ENCODE assay signal across 1 cellular context in the genomic region with DNA sequence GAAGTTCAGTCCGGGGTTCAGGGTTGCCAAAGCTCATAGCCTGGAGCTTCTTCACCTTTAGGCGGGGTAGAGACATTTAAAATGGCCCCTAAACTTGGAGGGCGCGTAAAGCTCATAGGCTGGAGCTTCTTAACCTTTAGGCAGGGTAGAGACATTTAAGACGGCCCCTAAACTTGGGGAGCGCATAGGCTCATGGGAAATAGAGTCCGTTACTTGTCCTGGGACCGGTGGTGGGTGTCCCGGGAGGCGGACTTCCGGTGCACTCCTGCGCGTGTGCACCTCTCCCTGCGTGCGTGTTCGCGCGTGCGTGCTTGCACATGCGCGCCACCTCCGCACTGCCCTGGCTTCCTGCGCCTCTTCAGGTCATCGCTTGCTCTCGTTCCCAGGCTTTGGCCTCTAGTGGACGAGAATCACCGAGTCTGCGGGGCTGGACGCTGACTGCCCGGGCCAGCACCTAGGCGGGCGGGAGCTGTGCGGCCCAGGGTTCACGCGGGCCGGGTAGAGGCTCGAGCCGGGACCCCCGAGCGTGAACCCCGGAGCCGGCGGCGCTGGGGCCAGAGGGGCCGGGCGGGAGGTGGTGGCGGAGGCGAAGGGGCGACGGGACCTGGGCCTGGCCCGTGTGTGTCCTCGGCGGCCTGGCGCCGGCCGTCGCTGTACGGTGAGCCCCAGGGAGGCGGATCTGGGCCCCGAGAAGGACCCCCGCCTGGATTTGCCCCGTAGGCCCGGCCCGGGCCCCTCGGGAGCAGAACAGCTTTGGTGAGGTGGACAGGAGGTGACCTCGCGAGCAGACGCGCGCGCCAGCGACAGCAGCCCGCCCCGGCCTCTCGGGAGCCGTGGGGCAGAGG.
TF ChIP-seq lines count a peak whose summit lies in the region.
"Not testable (repeated sequence)": the region's sequence is repeated elsewhere in the genome, so short reads cannot be mapped to it uniquely, and the experiment has no call there.

No MANE protein-coding gene starts in this region.

TF ChIP-seq in HepG2, 621 proteins besides CTCF, POLR2A, EP300 and RAD21 (continued from another document and continues in another):
- TF ChIP-seq FOXK1 (CRISPR knock-in tag; IDR thresholded peaks at IDR 0.05; ENCODE audit: borderline replicate concordance, low read depth) (peak; percentile 36; the same call in 1 of the 2 replicates), ZNF124 (CRISPR knock-in tag; IDR thresholded peaks at IDR 0.05) (peak; percentile 29; the same call in 1 of the 2 replicates), CREM (IDR thresholded peaks at IDR 0.05) (peak; percentile 82), SPEN (CRISPR knock-in tag; IDR thresholded peaks at IDR 0.05; ENCODE audit: low read depth) (peak; percentile 82), ETV5 (CRISPR knock-in tag; IDR thresholded peaks at IDR 0.05; ENCODE audit: borderline replicate concordance) (peak; percentile 84), CBX1 (IDR thresholded peaks at IDR 0.05; ENCODE audit: low read depth) (peak; percentile 54), HIVEP1 (CRISPR knock-in tag; IDR thresholded peaks at IDR 0.05) (peak; percentile 8; the same call in 1 of the 2 replicates), SALL2 (CRISPR knock-in tag; IDR thresholded peaks at IDR 0.05) (peak; percentile 79), ZNF883 (CRISPR knock-in tag; IDR thresholded peaks at IDR 0.05; ENCODE audit: not compliant biosample characterization) (peak; percentile 65), ZNF766 (CRISPR knock-in tag; IDR thresholded peaks at IDR 0.05; ENCODE audit: borderline replicate concordance) (0 out of 2 replicates have a peak, but pooled peaks have one; percentile 46), KMT2B (CRISPR knock-in tag; IDR thresholded peaks at IDR 0.05) (peak; percentile 35), RARA (CRISPR knock-in tag; IDR thresholded peaks at IDR 0.05) (peak; percentile 87), SALL1 (CRISPR knock-in tag; IDR thresholded peaks at IDR 0.05) (peak; percentile 70), ZFP36L1 (CRISPR knock-in tag; IDR thresholded peaks at IDR 0.05) (0 out of 2 replicates have a peak, but pooled peaks have one; percentile 45), ERF (CRISPR knock-in tag; IDR thresholded peaks at IDR 0.05) (peak; percentile 59), RXRB (CRISPR knock-in tag; IDR thresholded peaks at IDR 0.05; ENCODE audit: borderline replicate concordance) (peak; percentile 70; the same call in 1 of the 2 replicates)
- TF ChIP-seq, protein P1, sequence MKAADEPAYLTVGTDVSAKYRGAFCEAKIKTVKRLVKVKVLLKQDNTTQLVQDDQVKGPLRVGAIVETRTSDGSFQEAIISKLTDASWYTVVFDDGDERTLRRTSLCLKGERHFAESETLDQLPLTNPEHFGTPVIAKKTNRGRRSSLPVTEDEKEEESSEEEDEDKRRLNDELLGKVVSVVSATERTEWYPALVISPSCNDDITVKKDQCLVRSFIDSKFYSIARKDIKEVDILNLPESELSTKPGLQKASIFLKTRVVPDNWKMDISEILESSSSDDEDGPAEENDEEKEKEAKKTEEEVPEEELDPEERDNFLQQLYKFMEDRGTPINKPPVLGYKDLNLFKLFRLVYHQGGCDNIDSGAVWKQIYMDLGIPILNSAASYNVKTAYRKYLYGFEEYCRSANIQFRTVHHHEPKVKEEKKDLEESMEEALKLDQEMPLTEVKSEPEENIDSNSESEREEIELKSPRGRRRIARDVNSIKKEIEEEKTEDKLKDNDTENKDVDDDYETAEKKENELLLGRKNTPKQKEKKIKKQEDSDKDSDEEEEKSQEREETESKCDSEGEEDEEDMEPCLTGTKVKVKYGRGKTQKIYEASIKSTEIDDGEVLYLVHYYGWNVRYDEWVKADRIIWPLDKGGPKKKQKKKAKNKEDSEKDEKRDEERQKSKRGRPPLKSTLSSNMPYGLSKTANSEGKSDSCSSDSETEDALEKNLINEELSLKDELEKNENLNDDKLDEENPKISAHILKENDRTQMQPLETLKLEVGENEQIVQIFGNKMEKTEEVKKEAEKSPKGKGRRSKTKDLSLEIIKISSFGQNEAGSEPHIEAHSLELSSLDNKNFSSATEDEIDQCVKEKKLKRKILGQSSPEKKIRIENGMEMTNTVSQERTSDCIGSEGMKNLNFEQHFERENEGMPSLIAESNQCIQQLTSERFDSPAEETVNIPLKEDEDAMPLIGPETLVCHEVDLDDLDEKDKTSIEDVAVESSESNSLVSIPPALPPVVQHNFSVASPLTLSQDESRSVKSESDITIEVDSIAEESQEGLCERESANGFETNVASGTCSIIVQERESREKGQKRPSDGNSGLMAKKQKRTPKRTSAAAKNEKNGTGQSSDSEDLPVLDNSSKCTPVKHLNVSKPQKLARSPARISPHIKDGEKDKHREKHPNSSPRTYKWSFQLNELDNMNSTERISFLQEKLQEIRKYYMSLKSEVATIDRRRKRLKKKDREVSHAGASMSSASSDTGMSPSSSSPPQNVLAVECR (CRISPR knock-in tag; IDR thresholded peaks at IDR 0.05; ENCODE audit: borderline replicate concordance): peak; percentile 73; the same call in 1 of the 2 replicates
- not testable (repeated sequence) for TF ChIP-seq CREM (CRISPR knock-in tag; IDR thresholded peaks at IDR 0.05)
- TF ChIP-seq, protein P2, sequence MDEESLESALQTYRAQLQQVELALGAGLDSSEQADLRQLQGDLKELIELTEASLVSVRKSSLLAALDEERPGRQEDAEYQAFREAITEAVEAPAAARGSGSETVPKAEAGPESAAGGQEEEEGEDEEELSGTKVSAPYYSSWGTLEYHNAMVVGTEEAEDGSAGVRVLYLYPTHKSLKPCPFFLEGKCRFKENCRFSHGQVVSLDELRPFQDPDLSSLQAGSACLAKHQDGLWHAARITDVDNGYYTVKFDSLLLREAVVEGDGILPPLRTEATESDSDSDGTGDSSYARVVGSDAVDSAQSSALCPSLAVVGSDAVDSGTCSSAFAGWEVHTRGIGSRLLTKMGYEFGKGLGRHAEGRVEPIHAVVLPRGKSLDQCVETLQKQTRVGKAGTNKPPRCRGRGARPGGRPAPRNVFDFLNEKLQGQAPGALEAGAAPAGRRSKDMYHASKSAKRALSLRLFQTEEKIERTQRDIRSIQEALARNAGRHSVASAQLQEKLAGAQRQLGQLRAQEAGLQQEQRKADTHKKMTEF (CRISPR knock-in tag; IDR thresholded peaks at IDR 0.05): peak; percentile 72
- TF ChIP-seq, protein P3, sequence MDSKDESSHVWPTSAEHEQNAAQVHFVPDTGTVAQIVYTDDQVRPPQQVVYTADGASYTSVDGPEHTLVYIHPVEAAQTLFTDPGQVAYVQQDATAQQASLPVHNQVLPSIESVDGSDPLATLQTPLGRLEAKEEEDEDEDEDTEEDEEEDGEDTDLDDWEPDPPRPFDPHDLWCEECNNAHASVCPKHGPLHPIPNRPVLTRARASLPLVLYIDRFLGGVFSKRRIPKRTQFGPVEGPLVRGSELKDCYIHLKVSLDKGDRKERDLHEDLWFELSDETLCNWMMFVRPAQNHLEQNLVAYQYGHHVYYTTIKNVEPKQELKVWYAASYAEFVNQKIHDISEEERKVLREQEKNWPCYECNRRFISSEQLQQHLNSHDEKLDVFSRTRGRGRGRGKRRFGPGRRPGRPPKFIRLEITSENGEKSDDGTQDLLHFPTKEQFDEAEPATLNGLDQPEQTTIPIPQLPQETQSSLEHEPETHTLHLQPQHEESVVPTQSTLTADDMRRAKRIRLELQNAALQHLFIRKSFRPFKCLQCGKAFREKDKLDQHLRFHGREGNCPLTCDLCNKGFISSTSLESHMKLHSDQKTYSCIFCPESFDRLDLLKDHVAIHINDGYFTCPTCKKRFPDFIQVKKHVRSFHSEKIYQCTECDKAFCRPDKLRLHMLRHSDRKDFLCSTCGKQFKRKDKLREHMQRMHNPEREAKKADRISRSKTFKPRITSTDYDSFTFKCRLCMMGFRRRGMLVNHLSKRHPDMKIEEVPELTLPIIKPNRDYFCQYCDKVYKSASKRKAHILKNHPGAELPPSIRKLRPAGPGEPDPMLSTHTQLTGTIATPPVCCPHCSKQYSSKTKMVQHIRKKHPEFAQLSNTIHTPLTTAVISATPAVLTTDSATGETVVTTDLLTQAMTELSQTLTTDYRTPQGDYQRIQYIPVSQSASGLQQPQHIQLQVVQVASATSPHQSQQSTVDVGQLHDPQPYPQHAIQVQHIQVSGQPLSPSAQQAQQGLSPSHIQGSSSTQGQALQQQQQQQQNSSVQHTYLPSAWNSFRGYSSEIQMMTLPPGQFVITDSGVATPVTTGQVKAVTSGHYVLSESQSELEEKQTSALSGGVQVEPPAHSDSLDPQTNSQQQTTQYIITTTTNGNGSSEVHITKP (CRISPR knock-in tag; IDR thresholded peaks at IDR 0.05; ENCODE audit: low read depth): 0 out of 2 replicates have a peak, but pooled peaks have one; percentile 22
- TF ChIP-seq, protein P4, sequence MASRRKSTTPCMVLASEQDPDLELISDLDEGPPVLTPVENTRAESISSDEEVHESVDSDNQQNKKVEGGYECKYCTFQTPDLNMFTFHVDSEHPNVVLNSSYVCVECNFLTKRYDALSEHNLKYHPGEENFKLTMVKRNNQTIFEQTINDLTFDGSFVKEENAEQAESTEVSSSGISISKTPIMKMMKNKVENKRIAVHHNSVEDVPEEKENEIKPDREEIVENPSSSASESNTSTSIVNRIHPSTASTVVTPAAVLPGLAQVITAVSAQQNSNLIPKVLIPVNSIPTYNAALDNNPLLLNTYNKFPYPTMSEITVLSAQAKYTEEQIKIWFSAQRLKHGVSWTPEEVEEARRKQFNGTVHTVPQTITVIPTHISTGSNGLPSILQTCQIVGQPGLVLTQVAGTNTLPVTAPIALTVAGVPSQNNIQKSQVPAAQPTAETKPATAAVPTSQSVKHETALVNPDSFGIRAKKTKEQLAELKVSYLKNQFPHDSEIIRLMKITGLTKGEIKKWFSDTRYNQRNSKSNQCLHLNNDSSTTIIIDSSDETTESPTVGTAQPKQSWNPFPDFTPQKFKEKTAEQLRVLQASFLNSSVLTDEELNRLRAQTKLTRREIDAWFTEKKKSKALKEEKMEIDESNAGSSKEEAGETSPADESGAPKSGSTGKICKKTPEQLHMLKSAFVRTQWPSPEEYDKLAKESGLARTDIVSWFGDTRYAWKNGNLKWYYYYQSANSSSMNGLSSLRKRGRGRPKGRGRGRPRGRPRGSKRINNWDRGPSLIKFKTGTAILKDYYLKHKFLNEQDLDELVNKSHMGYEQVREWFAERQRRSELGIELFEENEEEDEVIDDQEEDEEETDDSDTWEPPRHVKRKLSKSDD (CRISPR knock-in tag; IDR thresholded peaks at IDR 0.05; ENCODE audit: low read depth): peak; percentile 80; the same call in 1 of the 2 replicates
- TF ChIP-seq, protein P5, sequence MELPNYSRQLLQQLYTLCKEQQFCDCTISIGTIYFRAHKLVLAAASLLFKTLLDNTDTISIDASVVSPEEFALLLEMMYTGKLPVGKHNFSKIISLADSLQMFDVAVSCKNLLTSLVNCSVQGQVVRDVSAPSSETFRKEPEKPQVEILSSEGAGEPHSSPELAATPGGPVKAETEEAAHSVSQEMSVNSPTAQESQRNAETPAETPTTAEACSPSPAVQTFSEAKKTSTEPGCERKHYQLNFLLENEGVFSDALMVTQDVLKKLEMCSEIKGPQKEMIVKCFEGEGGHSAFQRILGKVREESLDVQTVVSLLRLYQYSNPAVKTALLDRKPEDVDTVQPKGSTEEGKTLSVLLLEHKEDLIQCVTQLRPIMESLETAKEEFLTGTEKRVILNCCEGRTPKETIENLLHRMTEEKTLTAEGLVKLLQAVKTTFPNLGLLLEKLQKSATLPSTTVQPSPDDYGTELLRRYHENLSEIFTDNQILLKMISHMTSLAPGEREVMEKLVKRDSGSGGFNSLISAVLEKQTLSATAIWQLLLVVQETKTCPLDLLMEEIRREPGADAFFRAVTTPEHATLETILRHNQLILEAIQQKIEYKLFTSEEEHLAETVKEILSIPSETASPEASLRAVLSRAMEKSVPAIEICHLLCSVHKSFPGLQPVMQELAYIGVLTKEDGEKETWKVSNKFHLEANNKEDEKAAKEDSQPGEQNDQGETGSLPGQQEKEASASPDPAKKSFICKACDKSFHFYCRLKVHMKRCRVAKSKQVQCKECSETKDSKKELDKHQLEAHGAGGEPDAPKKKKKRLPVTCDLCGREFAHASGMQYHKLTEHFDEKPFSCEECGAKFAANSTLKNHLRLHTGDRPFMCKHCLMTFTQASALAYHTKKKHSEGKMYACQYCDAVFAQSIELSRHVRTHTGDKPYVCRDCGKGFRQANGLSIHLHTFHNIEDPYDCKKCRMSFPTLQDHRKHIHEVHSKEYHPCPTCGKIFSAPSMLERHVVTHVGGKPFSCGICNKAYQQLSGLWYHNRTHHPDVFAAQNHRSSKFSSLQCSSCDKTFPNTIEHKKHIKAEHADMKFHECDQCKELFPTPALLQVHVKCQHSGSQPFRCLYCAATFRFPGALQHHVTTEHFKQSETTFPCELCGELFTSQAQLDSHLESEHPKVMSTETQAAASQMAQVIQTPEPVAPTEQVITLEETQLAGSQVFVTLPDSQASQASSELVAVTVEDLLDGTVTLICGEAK (IDR thresholded peaks at IDR 0.05): not testable (repeated sequence)
- TF ChIP-seq, protein P5 (CRISPR knock-in tag; IDR thresholded peaks at IDR 0.05): peak; percentile 68
- TF ChIP-seq, protein P6, sequence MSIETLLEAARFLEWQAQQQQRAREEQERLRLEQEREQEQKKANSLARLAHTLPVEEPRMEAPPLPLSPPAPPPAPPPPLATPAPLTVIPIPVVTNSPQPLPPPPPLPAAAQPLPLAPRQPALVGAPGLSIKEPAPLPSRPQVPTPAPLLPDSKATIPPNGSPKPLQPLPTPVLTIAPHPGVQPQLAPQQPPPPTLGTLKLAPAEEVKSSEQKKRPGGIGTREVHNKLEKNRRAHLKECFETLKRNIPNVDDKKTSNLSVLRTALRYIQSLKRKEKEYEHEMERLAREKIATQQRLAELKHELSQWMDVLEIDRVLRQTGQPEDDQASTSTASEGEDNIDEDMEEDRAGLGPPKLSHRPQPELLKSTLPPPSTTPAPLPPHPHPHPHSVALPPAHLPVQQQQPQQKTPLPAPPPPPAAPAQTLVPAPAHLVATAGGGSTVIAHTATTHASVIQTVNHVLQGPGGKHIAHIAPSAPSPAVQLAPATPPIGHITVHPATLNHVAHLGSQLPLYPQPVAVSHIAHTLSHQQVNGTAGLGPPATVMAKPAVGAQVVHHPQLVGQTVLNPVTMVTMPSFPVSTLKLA (IDR thresholded peaks at IDR 0.05): peak; percentile 81
